Comparison of ENCODE assay signal across 1 cellular context in genomic region chr12:95237315-95237714, GRCh38.
TF ChIP-seq lines count a peak whose summit lies in the region.

No MANE protein-coding gene starts in this region.

TF ChIP-seq in HepG2, 621 proteins besides CTCF, POLR2A, EP300 and RAD21:
- TF ChIP-seq CBX1 (IDR thresholded peaks at IDR 0.05; ENCODE audit: low read depth) (no peak), RBM39 (IDR thresholded peaks at IDR 0.05; ENCODE audit: low read depth, low read length, poor library complexity, severe bottlenecking) (no peak), IKZF1 (IDR thresholded peaks at IDR 0.05) (no peak), HCFC1 (IDR thresholded peaks at IDR 0.05; ENCODE audit: low read depth, low read length) (no peak), GATA4 (IDR thresholded peaks at IDR 0.05; ENCODE audit: borderline replicate concordance, low read depth) (no peak), E2F1 (CRISPR knock-in tag; IDR thresholded peaks at IDR 0.05) (0 out of 2 replicates have a peak, but pooled peaks have one; percentile 38), ZBTB44 (CRISPR knock-in tag; IDR thresholded peaks at IDR 0.05) (no peak)
